8 cellular contexts compared by ENCODE assay signal in genomic region chr2:191013876-191014652, GRCh38. TPM values are rescaled to one million over a fixed set of nuclear protein-coding genes. Genes with fewer than 3 reads are reported as not detected.
DNase-seq lines count a peak whose midpoint lies in the region; ATAC-seq and TF ChIP-seq lines count a peak whose summit lies in the region.

TSS of gene STAT1 (minus strand) at chr2:191014171. CDS start at chr2:191010003, 4,168 bp downstream.

- H3K4me1 ChIP-seq in heart right ventricle, result peaks cover 0 to 70% (median 32%) of the 10 kb centered on the region in 9 donors
- H3K4me1 ChIP-seq in upper lobe of left lung, result peaks cover 33 to 43% (median 41%) of the 10 kb centered on the region in 4 donors

- H3K27me3 ChIP-seq in heart right ventricle, result no peaks in the 10 kb centered on the region
- no peaks in the 10 kb centered on the region for H3K27me3 ChIP-seq in upper lobe of left lung

- H3K4me3 ChIP-seq in GM12875 (ENCODE audit: low read depth, low read length), result peak within 1 kb of the TSS; percentile 59
- H3K4me3 ChIP-seq in heart right ventricle, result peak within 1 kb of the TSS; percentile 67 to 98 (median 84)
- peak within 1 kb of the TSS; percentile 68 to 88 (median 84) for H3K4me3 ChIP-seq in upper lobe of left lung

- H3K9me3 ChIP-seq in heart right ventricle (no peaks in the 10 kb centered on the region), upper lobe of left lung (no peaks in the 10 kb centered on the region)

- peak within 1 kb of the TSS; percentile 78 for H3K27ac ChIP-seq in adipose tissue (ENCODE audit: low read depth, low read length)
- H3K27ac ChIP-seq in heart right ventricle, result peak within 1 kb of the TSS; percentile 83 to 97 (median 93)
- peak within 1 kb of the TSS; percentile 90 to 97 (median 93) for H3K27ac ChIP-seq in upper lobe of left lung

- peak in 3 of 4 donors; percentile 92 to 98 (median 94) for TF ChIP-seq POLR2A in upper lobe of left lung (IDR thresholded peaks at IDR 0.05)

- TF ChIP-seq CTCF in GM12875 (IDR thresholded peaks at IDR 0.05; ENCODE audit: borderline replicate concordance, insufficient read depth, low read depth, low read length) (no peak), heart right ventricle (IDR thresholded peaks at IDR 0.05) (peak in 6 of 9 donors; percentile 5 to 17 (median 10)), upper lobe of left lung (IDR thresholded peaks at IDR 0.05) (peak in 4 of 6 experiments; percentile 30 to 62 (median 51))

- ATAC-seq in HG02759 (IDR thresholded peaks at IDR 0.05; ENCODE audit: unreplicated experiment) (peak; percentile 85), heart right ventricle (peak; percentile 96 to 98 (median 97)), upper lobe of left lung (ENCODE audit: low FRiP score in 2 of 2) (peak; percentile 98 to 99)

- H3K36me3 ChIP-seq in heart right ventricle (peaks cover 0 to 40% (median 5%) of the 10 kb centered on the region in 9 donors), upper lobe of left lung (peaks cover 0 to 13% (median under 1%) of the 10 kb centered on the region in 4 donors)

- intact Hi-C loops in heart right ventricle (cut with DNase I) (loop anchor here in 3 of 10 donors (1.0 to 5.0 kb wide), 3 partner anchors 132 to 162 kb away; partner anchors contain the start of gene GLS (in 3 of the 3)), posterior cingulate gyrus (cut with DNase I) (no loop called here)

- DNase-seq in NCI-H128 (lab: John Stamatoyannopoulos, UW; ENCODE audit: unreplicated experiment), result peak; percentile 71
- DNase-seq in SW 1271 (lab: John Stamatoyannopoulos, UW), result peak; percentile 56 to 91
- DNase-seq in heart right ventricle, result peak; percentile 93 to 96
- peak; percentile 87 to 99 (median 92) for DNase-seq in posterior cingulate gyrus
- DNase-seq in upper lobe of left lung, result peak; percentile 94 to 99

- peak in 2 of 4 donors; percentile 86 to 89 for TF ChIP-seq EP300 in upper lobe of left lung (IDR thresholded peaks at IDR 0.05)

- 0 to 1% (median 0%) methylated on average over 74 of the region's 74 CpGs for WGBS in adipose tissue, 3 donors
- WGBS in heart right ventricle, 2 donors, result 0 to 1% methylated on average over 74 of the region's 74 CpGs
- 0 to 1% methylated on average over 32 to 60 of the region's 74 CpGs for WGBS in upper lobe of left lung, 2 donors

RNA-seq across cellular contexts. Expression of gene STAT1, which starts in this region (rescaled TPM):
- polyA plus RNA-seq in adipose tissue, result 10 to 100 TPM; 19.9 to 43.8 (median 34.0) TPM
- 100 to 1,000 TPM in 1 of 10 donors, 10 to 100 TPM in 9; 35.9 to 438 (median 52.4) TPM for total RNA-seq in heart right ventricle
- polyA plus RNA-seq in heart right ventricle, result 10 to 100 TPM in 1 of 2 donors, 1 to 10 TPM in 1; 8.9 to 14.6 TPM
- 100 to 1,000 TPM in 2 of 6 donors, 10 to 100 TPM in 4; 69.3 to 120 (median 83.1) TPM for total RNA-seq in upper lobe of left lung

Comparison
In these comparisons a context has a peak if more than half of its experiments do, and no peak if none do; other contexts are left out.
1. Peak in every context shown above with its lines: DNase-seq, ATAC-seq, H3K4me3 ChIP-seq and H3K27ac ChIP-seq.